Comparison of ENCODE assay signal across 30 cellular contexts in genomic region chr6:36555750-36556252, GRCh38.
"Had no signal": no experiment of that assay in that cellular context is flagged by ENCODE, and none has a peak within 500 bp of the region (broad histone marks: within the 10 kb centered on the region; RNA-seq: fewer than 3 reads in every experiment).

No MANE protein-coding gene starts in this region.

- H3K27me3 ChIP-seq: MG63 had no signal

- H3K4me2 ChIP-seq: SK-N-SH had no signal

- H3K27me3 Mint-ChIP-seq: activated B cell treated with CpG ODN at 0.5 μM for 24 hours; activated CD4-positive, alpha-beta memory T cell treated with anti-CD3 and anti-CD28 coated beads for 36 hours; activated CD4-positive, alpha-beta T cell treated with anti-CD3 and anti-CD28 coated beads, Interleukin-2, amount 10 ng/mL, durations not matched to agents 7 days and 5 days; activated naive CD8-positive, alpha-beta T cell; activated T-helper 17 cell treated with anti-CD3 and anti-CD28 coated beads, Interleukin-2, amount 50 U/mL, for 72 hours had no signal

- H3K9ac ChIP-seq: SK-N-SH had no signal

- H3K4me3 ChIP-seq: MG63 had no signal

- H3K36me3 ChIP-seq: MG63 had no signal

- DNase-seq: activated B cell treated with CpG ODN at 0.5 μM for 24 hours; activated CD4-positive, alpha-beta memory T cell treated with anti-CD3 and anti-CD28 coated beads for 36 hours; activated CD4-positive, alpha-beta T cell treated with anti-CD3 and anti-CD28 coated beads, Interleukin-2, amount 10 ng/mL, durations not matched to agents 7 days and 5 days; activated CD8-positive, alpha-beta memory T cell treated with anti-CD3 and anti-CD28 coated beads for 24 hours; activated gamma-delta T cell; activated naive CD4-positive, alpha-beta T cell treated with anti-CD3 and anti-CD28 coated beads for 36 hours; activated T-cell treated with anti-CD3 and anti-CD28 coated beads for 4 hours; activated T-cell treated with anti-CD3 and anti-CD28 coated beads, Interleukin-2, amount 50 U/mL, for 48 hours; amygdala; MG63; MV-4-11; NCI-H1092 treated with DMSO at 0.1 percent for 48 hours; NCI-H1436; NCI-H187; NCI-H2081; NCI-H446; NCI-H524; NCI-H774; OCI-M1; RPMI8226; SK-N-SH; T-helper 9 cell had no signal

- H3K9me3 Mint-ChIP-seq: activated B cell treated with CpG ODN at 0.5 μM for 24 hours; activated CD4-positive, alpha-beta memory T cell treated with anti-CD3 and anti-CD28 coated beads for 36 hours; activated CD4-positive, alpha-beta T cell treated with anti-CD3 and anti-CD28 coated beads, Interleukin-2, amount 10 ng/mL, durations not matched to agents 7 days and 5 days; activated naive CD4-positive, alpha-beta T cell treated with anti-CD3 and anti-CD28 coated beads for 36 hours; activated T-helper 17 cell treated with anti-CD3 and anti-CD28 coated beads, Interleukin-2, amount 50 U/mL, for 72 hours; brain; central memory CD8-positive, alpha-beta T cell; IgD-negative memory B cell; T-helper 1 cell treated with Interleukin-12 subunit alpha and Interleukin-12 subunit beta and Interleukin-4 antibody, amounts not matched to agents 30 μg/mL and 1 μg/mL, for 36 hours had no signal

- H3K36me3 Mint-ChIP-seq: activated CD4-positive, alpha-beta memory T cell treated with anti-CD3 and anti-CD28 coated beads for 36 hours; activated naive CD8-positive, alpha-beta T cell; brain had no signal

- ATAC-seq: activated T-helper 17 cell treated with anti-CD3 and anti-CD28 coated beads, Interleukin-2, amount 50 U/mL, for 72 hours; Panc1; Right ventricle myocardium inferior had no signal

- H3K4me3 Mint-ChIP-seq: activated B cell treated with CpG ODN at 0.5 μM for 24 hours; activated CD4-positive, alpha-beta memory T cell treated with anti-CD3 and anti-CD28 coated beads for 36 hours; activated CD4-positive, alpha-beta T cell treated with anti-CD3 and anti-CD28 coated beads, Interleukin-2, amount 10 ng/mL, durations not matched to agents 7 days and 5 days; activated naive CD4-positive, alpha-beta T cell treated with anti-CD3 and anti-CD28 coated beads for 36 hours; activated naive CD8-positive, alpha-beta T cell; activated T-helper 17 cell treated with anti-CD3 and anti-CD28 coated beads, Interleukin-2, amount 50 U/mL, for 72 hours; brain; central memory CD8-positive, alpha-beta T cell; IgD-negative memory B cell; T-helper 1 cell treated with Interleukin-12 subunit alpha and Interleukin-12 subunit beta and Interleukin-4 antibody, amounts not matched to agents 30 μg/mL and 1 μg/mL, for 36 hours had no signal

- H3K9me3 ChIP-seq: MG63, SK-N-SH had no signal

- H3K27ac Mint-ChIP-seq: activated B cell treated with CpG ODN at 0.5 μM for 24 hours; activated CD4-positive, alpha-beta memory T cell treated with anti-CD3 and anti-CD28 coated beads for 36 hours; activated CD4-positive, alpha-beta T cell treated with anti-CD3 and anti-CD28 coated beads, Interleukin-2, amount 10 ng/mL, durations not matched to agents 7 days and 5 days; activated naive CD4-positive, alpha-beta T cell treated with anti-CD3 and anti-CD28 coated beads for 36 hours; activated naive CD8-positive, alpha-beta T cell; activated T-helper 17 cell treated with anti-CD3 and anti-CD28 coated beads, Interleukin-2, amount 50 U/mL, for 72 hours; IgD-negative memory B cell; T-helper 1 cell treated with Interleukin-12 subunit alpha and Interleukin-12 subunit beta and Interleukin-4 antibody, amounts not matched to agents 30 μg/mL and 1 μg/mL, for 36 hours had no signal
